ENCODE assay signal across 8 cellular contexts in the genomic region with DNA sequence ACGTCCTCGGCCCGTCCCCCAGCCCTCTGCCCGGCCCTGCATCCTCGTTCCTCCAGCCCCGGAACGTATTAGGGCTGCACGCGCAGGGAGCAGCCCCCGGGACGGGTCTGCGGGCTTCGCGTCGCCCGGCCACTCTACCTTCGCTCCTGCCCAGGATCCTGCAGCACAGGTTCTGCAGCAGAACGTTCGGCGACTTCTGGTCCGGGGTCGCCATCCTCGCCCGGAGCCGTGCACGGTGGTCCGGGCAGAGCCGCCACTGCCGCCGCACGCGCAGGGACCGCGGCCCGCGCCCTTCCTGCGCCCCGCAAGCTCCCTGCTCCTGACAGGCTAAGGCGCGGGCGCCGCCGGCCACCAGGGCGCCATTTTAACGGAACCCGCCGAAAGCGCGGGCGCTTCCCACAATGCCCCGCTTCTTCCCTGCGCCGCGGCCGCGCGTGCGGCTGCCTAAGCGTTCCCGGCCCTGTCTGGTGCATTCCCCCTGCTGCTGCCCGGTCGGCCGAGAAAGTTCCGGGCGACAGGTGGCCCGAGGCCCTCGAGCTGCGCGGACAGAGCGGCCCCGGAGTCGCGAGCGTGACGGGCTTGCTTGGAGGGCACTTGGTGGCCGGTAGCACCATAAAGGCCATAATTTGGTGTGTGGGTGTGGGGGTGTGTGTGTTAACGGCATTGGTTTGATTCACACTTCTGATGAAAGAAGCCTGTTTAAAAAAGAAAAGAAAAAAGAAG. TPM values are rescaled to one million over a fixed set of nuclear protein-coding genes. Genes with fewer than 3 reads are reported as not detected.
A peak's percentile ranks its signal among the peaks of the same experiment; 100 is the strongest.
DNase-seq lines count a peak whose midpoint lies in the region; ATAC-seq, FAIRE-seq and TF ChIP-seq lines count a peak whose summit lies in the region.

A gene with protein sequence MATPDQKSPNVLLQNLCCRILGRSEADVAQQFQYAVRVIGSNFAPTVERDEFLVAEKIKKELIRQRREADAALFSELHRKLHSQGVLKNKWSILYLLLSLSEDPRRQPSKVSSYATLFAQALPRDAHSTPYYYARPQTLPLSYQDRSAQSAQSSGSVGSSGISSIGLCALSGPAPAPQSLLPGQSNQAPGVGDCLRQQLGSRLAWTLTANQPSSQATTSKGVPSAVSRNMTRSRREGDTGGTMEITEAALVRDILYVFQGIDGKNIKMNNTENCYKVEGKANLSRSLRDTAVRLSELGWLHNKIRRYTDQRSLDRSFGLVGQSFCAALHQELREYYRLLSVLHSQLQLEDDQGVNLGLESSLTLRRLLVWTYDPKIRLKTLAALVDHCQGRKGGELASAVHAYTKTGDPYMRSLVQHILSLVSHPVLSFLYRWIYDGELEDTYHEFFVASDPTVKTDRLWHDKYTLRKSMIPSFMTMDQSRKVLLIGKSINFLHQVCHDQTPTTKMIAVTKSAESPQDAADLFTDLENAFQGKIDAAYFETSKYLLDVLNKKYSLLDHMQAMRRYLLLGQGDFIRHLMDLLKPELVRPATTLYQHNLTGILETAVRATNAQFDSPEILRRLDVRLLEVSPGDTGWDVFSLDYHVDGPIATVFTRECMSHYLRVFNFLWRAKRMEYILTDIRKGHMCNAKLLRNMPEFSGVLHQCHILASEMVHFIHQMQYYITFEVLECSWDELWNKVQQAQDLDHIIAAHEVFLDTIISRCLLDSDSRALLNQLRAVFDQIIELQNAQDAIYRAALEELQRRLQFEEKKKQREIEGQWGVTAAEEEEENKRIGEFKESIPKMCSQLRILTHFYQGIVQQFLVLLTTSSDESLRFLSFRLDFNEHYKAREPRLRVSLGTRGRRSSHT (minus strand): TSS at position 387 of the 723 bp plus-strand sequence. CDS start 173 bp downstream, at position 214.

- no peaks in the 10 kb centered on the region for H3K27me3 ChIP-seq in right atrium auricular region

- no peak for TF ChIP-seq CTCF in GM13977 (IDR thresholded peaks at IDR 0.05; ENCODE audit: extremely low read depth, insufficient read depth, missing control alignments)
- peak in 1 of 2 donors; percentile 35 for TF ChIP-seq CTCF in right atrium auricular region (IDR thresholded peaks at IDR 0.05)

- FAIRE-seq in urothelium cell line (lab: Jason Lieb, UNC), result peak; percentile 88

- H3K4me3 ChIP-seq in right atrium auricular region, result peak within 1 kb of the TSS; percentile 59 to 72

- H3K27ac ChIP-seq in angular gyrus (ENCODE audit: low read depth, low read length) (peak within 1 kb of the TSS; percentile 91), right atrium auricular region (peak within 1 kb of the TSS; percentile 86 to 94)

- no peaks in the 10 kb centered on the region for H3K9me3 ChIP-seq in right atrium auricular region

- in situ Hi-C loops in GM13977 (cut with MboI; ENCODE audit: low pct_unique_long_range_greater_than_20kb, low sequenced_read_pairs, unreplicated experiment), result no loop called here

- ATAC-seq in HG02759 (IDR thresholded peaks at IDR 0.05; ENCODE audit: unreplicated experiment), result peak; percentile 84

- intact Hi-C loops in T-helper 2 cell treated with Interferon-gamma antibody and Interleukin-4, amounts not matched to agents 100 ng/mL and 5 ng/mL, for 36 hours (cut with micrococcal nuclease), result loop anchor here (1.0 to 10.0 kb wide), 5 partner anchors 18 to 1873 kb away; a partner anchor contains a TSS

- DNase-seq in GM13977 (ENCODE audit: low spot score), result peak; percentile 94
- DNase-seq in NCI-H1417 treated with DMSO at 0.1 percent for 48 hours (lab: John Stamatoyannopoulos, UW), result peak; percentile 74
- peak; percentile 79 for DNase-seq in right atrium auricular region (ENCODE audit: low spot score)
- peak; percentile 77 for DNase-seq in putamen (ENCODE audit: low spot score)
- peak; percentile 95 for DNase-seq in urothelium cell line (ENCODE audit: low spot score)

- no peaks in the 10 kb centered on the region for H3K36me3 ChIP-seq in right atrium auricular region

- H3K4me1 ChIP-seq in right atrium auricular region, result peaks cover 0 to 24% of the 10 kb centered on the region in 2 donors

RNA-seq across cellular contexts. Expression of the gene that starts here (rescaled TPM):
- total RNA-seq in T-helper 2 cell treated with Interferon-gamma antibody and Interleukin-4, amounts not matched to agents 100 ng/mL and 5 ng/mL, for 36 hours, result 68.2 and 68.4 TPM in 2 replicates
- 10 to 100 TPM in 1 of 2 donors, 1 to 10 TPM in 1; 9.8 to 14.7 TPM for total RNA-seq in right atrium auricular region

Comparison
In these comparisons a context has a peak if more than half of its experiments do, and no peak if none do; other contexts are left out.
1. Peak in every context shown above with its lines: DNase-seq, ATAC-seq, H3K4me3 ChIP-seq and H3K27ac ChIP-seq.